ENCODE assay signal across 9 cellular contexts in the genomic region with DNA sequence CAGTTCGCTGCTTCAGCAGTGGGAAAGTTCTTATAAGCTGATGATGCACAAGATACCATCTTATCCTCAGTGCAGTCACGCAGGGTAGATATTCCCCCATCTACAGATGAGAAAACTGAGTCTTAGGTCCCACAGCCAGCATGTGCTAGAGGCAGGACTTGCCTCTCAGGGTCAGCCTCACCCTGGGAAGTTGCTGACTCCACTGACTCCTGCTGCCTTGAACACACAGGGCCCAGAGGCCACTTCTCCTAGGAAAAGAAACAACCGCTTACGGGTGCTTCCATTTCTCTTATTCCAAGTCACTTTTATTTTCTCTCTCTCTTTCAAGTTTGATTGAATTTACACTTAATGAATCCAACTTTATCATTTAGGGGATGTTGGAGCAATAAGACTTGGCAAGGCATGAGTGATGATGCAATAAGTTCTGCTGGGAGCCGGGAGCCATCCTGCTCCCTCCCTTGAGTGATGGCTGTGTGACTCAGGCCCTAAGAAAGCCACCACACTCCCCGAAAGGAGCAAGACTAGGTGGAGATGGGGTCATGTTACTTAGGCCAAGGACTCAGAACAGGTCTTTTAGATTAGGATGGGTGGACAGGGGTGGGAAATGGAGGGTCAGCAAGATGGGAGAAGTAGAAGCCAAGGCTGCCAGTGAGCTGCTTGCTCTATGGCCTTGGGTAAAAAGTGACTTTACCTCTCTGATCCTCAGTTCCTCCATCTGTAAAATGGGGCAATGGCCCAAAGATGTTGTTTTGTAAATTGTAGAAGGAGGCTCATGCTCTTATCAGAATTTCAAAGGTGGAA.
A peak's percentile ranks its signal among the peaks of the same experiment; 100 is the strongest.
DNase-seq lines count a peak whose midpoint lies in the region; ATAC-seq and TF ChIP-seq lines count a peak whose summit lies in the region.
"Had no signal": no experiment of that assay in that cellular context is flagged by ENCODE, and none has a peak within 500 bp of the region (broad histone marks: within the 10 kb centered on the region; RNA-seq: fewer than 3 reads in every experiment).

No MANE protein-coding gene starts in this region.

- ATAC-seq in body of pancreas = peak; percentile 59
- ATAC-seq in GM19035 (IDR thresholded peaks at IDR 0.05; ENCODE audit: unreplicated experiment) = no peak
- no peak for ATAC-seq in GM21619 (IDR thresholded peaks at IDR 0.05; ENCODE audit: unreplicated experiment)

- 60 to 65% methylated on average over 6 of the region's 6 CpGs for WGBS in body of pancreas, 2 donors

- H3K4me3 ChIP-seq in body of pancreas = no peak overlapping the region
- no peak overlapping the region for H3K4me3 ChIP-seq in uterus

- no peaks in the 10 kb centered on the region for H3K27me3 ChIP-seq in body of pancreas
- no peaks in the 10 kb centered on the region for H3K27me3 ChIP-seq in uterus

- intact Hi-C loops in body of pancreas (cut with DNase I) = no loop called here
- intact Hi-C loops in uterus (cut with DNase I; ENCODE audit: low total_unique reads) = loop anchor here (10.0 kb wide), 1 partner anchor 226 kb away; no protein-coding TSS in a partner anchor

- H3K27ac ChIP-seq in body of pancreas = no peak overlapping the region
- H3K27ac ChIP-seq in uterus = peak overlapping the region in 1 of 2 donors; percentile 27

- H3K9me3 ChIP-seq in body of pancreas (no peaks in the 10 kb centered on the region), uterus (no peaks in the 10 kb centered on the region)

- TF ChIP-seq POLR2A in body of pancreas (IDR thresholded peaks at IDR 0.05) (no peak), uterus (IDR thresholded peaks at IDR 0.05) (no peak)

- no peak for TF ChIP-seq CTCF in body of pancreas (IDR thresholded peaks at IDR 0.05)
- no peak for TF ChIP-seq CTCF in uterus (IDR thresholded peaks at IDR 0.05)

- DNase-seq in SIG-M5 treated with dmso at 0.1 percent for 504 hours (lab: John Stamatoyannopoulos, UW; ENCODE audit: unreplicated experiment) = peak; percentile 10
- DNase-seq in SIG-M5 (lab: John Stamatoyannopoulos, UW) = no peak
- DNase-seq in body of pancreas = peak in 3 of 4 donors; percentile 20 to 57 (median 43)
- DNase-seq in iris pigment epithelial cell (ENCODE audit: low read depth) = peak; percentile 88
- peak; percentile 58 to 63 for DNase-seq in uterus
- DNase-seq in D341Med (ENCODE audit: low spot score) = no peak
- DNase-seq: effector CD8-positive, alpha-beta T cell had no signal

- H3K36me3 ChIP-seq in body of pancreas (replicated peaks in 1 of 2; ENCODE audit: insufficient read depth in 1 of 2, low read depth in 2 of 2) = no peaks in the 10 kb centered on the region
- no peaks in the 10 kb centered on the region for H3K36me3 ChIP-seq in uterus

- peaks cover 6% of the 10 kb centered on the region for H3K4me1 ChIP-seq in body of pancreas
- no peaks in the 10 kb centered on the region for H3K4me1 ChIP-seq in uterus

Comparison
In these comparisons a context has a peak if more than half of its experiments do, and no peak if none do; other contexts are left out.
1. DNase-seq: peak in SIG-M5 treated with dmso at 0.1 percent for 504 hours (single experiment), body of pancreas (3 of 4), iris pigment epithelial cell (single experiment) and uterus (2 of 2); none in SIG-M5 (single experiment) and D341Med (single experiment).